In the genomic region with DNA sequence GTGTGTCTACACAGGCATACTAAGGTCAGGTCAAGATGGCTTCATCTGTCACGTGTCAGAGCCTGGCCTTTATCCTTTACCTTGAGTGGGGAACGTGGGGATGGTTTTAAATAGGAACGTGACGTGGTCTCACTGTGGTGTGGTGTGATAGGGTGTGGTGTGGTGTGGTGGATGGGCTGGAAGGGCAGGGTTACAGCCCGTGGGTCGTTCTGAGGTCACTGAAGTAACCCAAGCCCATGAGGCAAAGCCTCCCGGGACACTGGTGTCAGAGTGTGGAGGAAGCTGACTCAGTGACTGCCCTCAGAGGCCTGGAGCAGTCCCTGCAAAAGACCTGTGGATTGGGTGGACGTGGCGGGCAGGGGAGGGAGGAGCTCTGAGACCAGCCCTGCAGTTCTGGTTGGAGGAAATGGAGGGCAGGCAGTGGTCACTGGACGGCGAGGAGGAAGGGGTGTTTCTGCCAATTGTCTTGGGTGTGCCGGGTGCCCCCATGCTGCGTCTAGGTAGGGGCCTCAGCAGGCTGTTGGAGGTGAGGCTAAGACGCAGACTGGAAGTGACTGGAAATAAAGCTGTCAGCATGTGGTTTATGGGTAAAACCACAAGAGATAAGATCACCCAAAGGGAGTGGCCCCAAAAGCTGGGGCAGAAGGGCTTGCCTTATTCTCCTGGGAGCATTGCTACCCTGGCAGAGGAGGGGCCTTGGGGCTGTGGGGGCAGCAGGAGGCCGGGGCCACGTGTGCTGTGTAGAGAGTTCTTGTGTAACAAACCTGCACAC, we compare ENCODE assay signal across 8 cellular contexts.
DNase-seq lines count a peak whose midpoint lies in the region; ATAC-seq and TF ChIP-seq lines count a peak whose summit lies in the region.

No MANE protein-coding gene starts in this region.

- DNase-seq in EH (ENCODE audit: low read depth) (peak; percentile 77), HCEC 1CT (peak; percentile 88), MM.1S (peak; percentile 97), fibroblast of pulmonary artery (ENCODE audit: low read depth) (peak; percentile 82), H7 (no peak), stomach (no peak)
- peak; percentile 86 for DNase-seq in activated CD8-positive, alpha-beta T cell treated with anti-CD3 and anti-CD28 coated beads, Interleukin-2, amount 10 ng/mL, durations not matched to agents 7 days and 5 days
- DNase-seq in stimulated activated CD4-positive, alpha-beta T cell treated with anti-CD3 and anti-CD28 coated beads, Interleukin-12 subunit alpha, Interleukin-12 subunit beta, amount 100 ng/mL, for 48 hours (ENCODE audit: low read depth in 2 of 3, low spot score in 1 of 3) = peak; percentile 32 to 62 (median 40)

- H3K27ac ChIP-seq in MM.1S (ENCODE audit: low read length) = peak overlapping the region; percentile 94
- H3K27ac ChIP-seq in stomach = no peak overlapping the region

- H3K36me3 Mint-ChIP-seq in activated CD8-positive, alpha-beta T cell treated with anti-CD3 and anti-CD28 coated beads, Interleukin-2, amount 10 ng/mL, durations not matched to agents 7 days and 5 days (ENCODE audit: low read depth) = no peaks in the 10 kb centered on the region

- POLR2A ChIA-PET in activated CD8-positive, alpha-beta T cell treated with anti-CD3 and anti-CD28 coated beads, Interleukin-2, amount 10 ng/mL, durations not matched to agents 7 days and 5 days (lab: Charles Lee) = interaction anchor here (0.6 kb wide), 1 partner anchor 182 kb away, joined by 3 read pairs; no protein-coding TSS in a partner anchor

- no peaks in the 10 kb centered on the region for H3K9me2 ChIP-seq in MM.1S (replicated peaks; ENCODE audit: insufficient read depth, low read length)

- no peak for TF ChIP-seq POLR2A in stomach (IDR thresholded peaks at IDR 0.05)

- peak overlapping the region; percentile 13 for H3K4me3 Mint-ChIP-seq in activated CD8-positive, alpha-beta T cell treated with anti-CD3 and anti-CD28 coated beads, Interleukin-2, amount 10 ng/mL, durations not matched to agents 7 days and 5 days

- WGBS in stomach, 5 donors = 43 to 56% (median 49%) methylated on average over 16 of the region's 16 CpGs

- peak overlapping the region; percentile 64 for H3K4me2 ChIP-seq in MM.1S (ENCODE audit: low read depth, low read length)

- CTCF ChIA-PET in activated CD8-positive, alpha-beta T cell treated with anti-CD3 and anti-CD28 coated beads, Interleukin-2, amount 10 ng/mL, durations not matched to agents 7 days and 5 days (lab: Charles Lee) = interaction anchor here (0.7 to 1.8 kb wide), 2 partner anchors 10 to 296 kb away, joined by 3 to 5 read pairs; no protein-coding TSS in a partner anchor

- TF ChIP-seq CTCF in MM.1S (IDR thresholded peaks at IDR 0.05; ENCODE audit: low read length) (no peak), fibroblast of pulmonary artery (IDR thresholded peaks at IDR 0.05; ENCODE audit: low read length, missing control alignments) (no peak), stomach (IDR thresholded peaks at IDR 0.05) (no peak)

- H3K4me3 ChIP-seq in MM.1S (ENCODE audit: low read length) (peak overlapping the region; percentile 17), fibroblast of pulmonary artery (replicated peaks; ENCODE audit: low read depth, low read length) (no peak overlapping the region), H7 (ENCODE audit: insufficient read depth, low read depth, low read length) (no peak overlapping the region), stomach (no peak overlapping the region)

- peaks cover 56% of the 10 kb centered on the region for H3K4me1 Mint-ChIP-seq in activated CD8-positive, alpha-beta T cell treated with anti-CD3 and anti-CD28 coated beads, Interleukin-2, amount 10 ng/mL, durations not matched to agents 7 days and 5 days (ENCODE audit: low read depth)

- H3K9me3 ChIP-seq in MM.1S (replicated peaks; ENCODE audit: insufficient read depth, low read length) (no peaks in the 10 kb centered on the region), stomach (no peaks in the 10 kb centered on the region)

- H3K79me2 ChIP-seq in MM.1S (ENCODE audit: low read length) = peaks cover 74% of the 10 kb centered on the region

- TF ChIP-seq EP300 in stomach (IDR thresholded peaks at IDR 0.05) = no peak

- H3K9ac ChIP-seq in MM.1S (ENCODE audit: low read length) = peak overlapping the region; percentile 63

- H3K27me3 ChIP-seq in MM.1S (replicated peaks; ENCODE audit: insufficient read depth, low read length) (no peaks in the 10 kb centered on the region), H7 (ENCODE audit: control insufficient read depth, insufficient read depth, low read length) (no peaks in the 10 kb centered on the region), stomach (peaks cover 0 to 6% (median 0%) of the 10 kb centered on the region in 3 donors)

- H3K27me3 Mint-ChIP-seq in activated CD8-positive, alpha-beta T cell treated with anti-CD3 and anti-CD28 coated beads, Interleukin-2, amount 10 ng/mL, durations not matched to agents 7 days and 5 days (ENCODE audit: low read depth) = peaks cover 68% of the 10 kb centered on the region

- H3K9me3 Mint-ChIP-seq in activated CD8-positive, alpha-beta T cell treated with anti-CD3 and anti-CD28 coated beads, Interleukin-2, amount 10 ng/mL, durations not matched to agents 7 days and 5 days (ENCODE audit: insufficient read depth) = no peaks in the 10 kb centered on the region

- H2AFZ ChIP-seq in MM.1S (ENCODE audit: low read length) = peak overlapping the region; percentile 28; the same call in 1 of the 2 replicates

- peaks cover 72% of the 10 kb centered on the region for H3K4me1 ChIP-seq in MM.1S (ENCODE audit: low read length)
- peaks cover 24 to 67% (median 37%) of the 10 kb centered on the region in 4 donors for H3K4me1 ChIP-seq in stomach

- H3K36me3 ChIP-seq in MM.1S (replicated peaks; ENCODE audit: insufficient read depth, low read length) (no peaks in the 10 kb centered on the region), H7 (replicated peaks; ENCODE audit: control insufficient read depth, insufficient read depth, low read length) (no peaks in the 10 kb centered on the region), stomach (no peaks in the 10 kb centered on the region)

- peaks cover 46% of the 10 kb centered on the region for H3F3A ChIP-seq in MM.1S (ENCODE audit: insufficient read depth, low read length)

- no peaks in the 10 kb centered on the region for H4K20me1 ChIP-seq in MM.1S (ENCODE audit: insufficient read depth, low read length)

- peak; percentile 83 for ATAC-seq in activated CD8-positive, alpha-beta T cell treated with anti-CD3 and anti-CD28 coated beads, Interleukin-2, amount 10 ng/mL, durations not matched to agents 7 days and 5 days

- intact Hi-C loops in stomach (cut with DNase I; ENCODE audit: low total_unique reads) = no loop called here

- H3K27ac Mint-ChIP-seq in activated CD8-positive, alpha-beta T cell treated with anti-CD3 and anti-CD28 coated beads, Interleukin-2, amount 10 ng/mL, durations not matched to agents 7 days and 5 days = peak overlapping the region; percentile 57

Comparison
In these comparisons a context has a peak if more than half of its experiments do, and no peak if none do; other contexts are left out.
1. DNase-seq: peak in EH (single experiment), HCEC 1CT (single experiment), MM.1S (single experiment), activated CD8-positive, alpha-beta T cell treated with anti-CD3 and anti-CD28 coated beads, Interleukin-2, amount 10 ng/mL, durations not matched to agents 7 days and 5 days (single experiment), fibroblast of pulmonary artery (single experiment) and stimulated activated CD4-positive, alpha-beta T cell treated with anti-CD3 and anti-CD28 coated beads, Interleukin-12 subunit alpha, Interleukin-12 subunit beta, amount 100 ng/mL, for 48 hours (3 of 3); none in H7 (single experiment) and stomach (single experiment).